In the genomic region with DNA sequence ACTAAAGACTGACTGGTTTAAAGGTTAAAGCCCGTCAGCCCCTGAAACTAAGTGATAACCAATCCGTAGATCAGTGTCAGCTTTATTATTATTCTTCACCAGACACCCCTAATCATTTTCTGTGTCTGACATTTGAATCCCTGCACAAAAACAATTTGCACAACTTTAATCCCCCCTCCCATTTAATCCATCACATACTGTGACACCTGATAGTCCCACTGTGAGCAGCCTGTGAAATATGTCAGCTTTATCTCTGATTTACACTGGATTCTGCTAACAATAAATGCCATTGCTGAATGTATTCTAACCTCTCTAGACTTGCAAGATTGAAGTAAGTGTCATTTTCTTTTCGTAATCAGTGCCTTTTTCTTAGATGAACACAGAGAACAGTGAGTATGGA, we compare ENCODE assay signal across 28 cellular contexts.
"Had no signal": no experiment of that assay in that cellular context is flagged by ENCODE, and none has a peak within 500 bp of the region (broad histone marks: within the 10 kb centered on the region; RNA-seq: fewer than 3 reads in every experiment).

No MANE protein-coding gene starts in this region.

- DNase-seq: dermis blood vessel endothelial cell; dorsolateral prefrontal cortex; effector CD4-positive, alpha-beta T cell; effector memory CD8-positive, alpha-beta T cell; endodermal cell; erythroblast; esophagus squamous epithelium; foreskin fibroblast; foreskin melanocyte; gastrocnemius medialis; glutamatergic neuron; head of caudate nucleus; heart right ventricle; hippocampal formation; left cardiac atrium; left lung; left ventricle myocardium superior; lower lobe of right lung; mesenchymal stem cell; midbrain; naive thymus-derived CD4-positive, alpha-beta T cell had no signal

- H3K4me3 ChIP-seq: coronary artery, dorsolateral prefrontal cortex, esophagus squamous epithelium, gastrocnemius medialis, heart right ventricle, left lung, lower lobe of right lung had no signal

- H3K27me3 ChIP-seq: dorsolateral prefrontal cortex, esophagus squamous epithelium, gastrocnemius medialis, heart right ventricle, left lung had no signal

- H3K27ac ChIP-seq: coronary artery, dorsolateral prefrontal cortex, epithelial cell of prostate, esophagus squamous epithelium, gastrocnemius medialis, heart right ventricle, left lung, lower lobe of right lung had no signal

- H3K9me3 Mint-ChIP-seq: endodermal cell had no signal

- ATAC-seq: effector memory CD8-positive, alpha-beta T cell; esophagus mucosa; gastrocnemius medialis; heart right ventricle; left cardiac atrium; left lung; left ventricle myocardium superior; lower lobe of right lung; naive thymus-derived CD4-positive, alpha-beta T cell had no signal

- H3K36me3 ChIP-seq: esophagus squamous epithelium, gastrocnemius medialis, heart right ventricle, left lung, lower lobe of right lung had no signal

- H3K27me3 Mint-ChIP-seq: effector memory CD8-positive, alpha-beta T cell; naive thymus-derived CD4-positive, alpha-beta T cell had no signal

- H3K4me1 ChIP-seq: esophagus squamous epithelium, gastrocnemius medialis, heart right ventricle, left lung, lower lobe of right lung had no signal

- H3K4me1 Mint-ChIP-seq: naive thymus-derived CD4-positive, alpha-beta T cell had no signal

- H3K4me3 Mint-ChIP-seq: effector memory CD8-positive, alpha-beta T cell; endodermal cell; naive thymus-derived CD4-positive, alpha-beta T cell had no signal

- FAIRE-seq: colon, endometrium, islet of Langerhans, keratinocyte had no signal

- H3K27ac Mint-ChIP-seq: effector memory CD8-positive, alpha-beta T cell; endodermal cell; naive thymus-derived CD4-positive, alpha-beta T cell had no signal

- H3K36me3 Mint-ChIP-seq: naive thymus-derived CD4-positive, alpha-beta T cell had no signal
